ENCODE assay signal across 1 cellular context in genomic region chr9:131395027-131395744, GRCh38.
TF ChIP-seq lines count a peak whose summit lies in the region.

No MANE protein-coding gene starts in this region.

TF ChIP-seq in H1, 55 proteins besides CTCF, POLR2A, EP300 and RAD21 (continued from another document):
- TF ChIP-seq SAP30 (IDR thresholded peaks at IDR 0.05; ENCODE audit: insufficient read depth, insufficient replicate concordance, low read length) = peak; percentile 71
- no peak for TF ChIP-seq HDAC6 (IDR thresholded peaks at IDR 0.05; ENCODE audit: low read depth, low read length)
- peak; percentile 54; the same call in 1 of the 2 replicates for TF ChIP-seq SP1 (IDR thresholded peaks at IDR 0.05; ENCODE audit: low read depth, low read length)
- TF ChIP-seq CEBPB (IDR thresholded peaks at IDR 0.05; ENCODE audit: low read depth, low read length) = no peak
